9 cellular contexts compared by ENCODE assay signal in genomic region chr2:187497858-187498463, GRCh38. TPM values are rescaled to one million over a fixed set of nuclear protein-coding genes. Genes with fewer than 3 reads are reported as not detected.
DNase-seq lines count a peak whose midpoint lies in the region; ATAC-seq and TF ChIP-seq lines count a peak whose summit lies in the region.
"Had no signal": no experiment of that assay in that cellular context is flagged by ENCODE, and none has a peak within 500 bp of the region (broad histone marks: within the 10 kb centered on the region; RNA-seq: fewer than 3 reads in every experiment).

No MANE protein-coding gene starts in this region.

- no peaks in the 10 kb centered on the region for H3K36me3 ChIP-seq in endodermal cell (ENCODE audit: control insufficient read depth, insufficient read depth, low read length)

- no peak overlapping the region for H3K27ac Mint-ChIP-seq in endodermal cell

- TF ChIP-seq CTCF in endodermal cell (conservative IDR thresholded peaks at IDR 0.05), result peak; percentile 85

- no peak for ATAC-seq in GM21786 (IDR thresholded peaks at IDR 0.05; ENCODE audit: unreplicated experiment)
- no peak for ATAC-seq in HG02642 (IDR thresholded peaks at IDR 0.05; ENCODE audit: poor library complexity, unreplicated experiment)

- peak; percentile 27 for DNase-seq in DMS 273 (lab: John Stamatoyannopoulos, UW; ENCODE audit: unreplicated experiment)
- no peak for DNase-seq in DMS 273 treated with DMSO at 0.1 percent for 48 hours (lab: John Stamatoyannopoulos, UW)
- peak; percentile 7 for DNase-seq in NCI-H1105 treated with DMSO at 0.1 percent for 48 hours (lab: John Stamatoyannopoulos, UW)
- DNase-seq in endodermal cell, result no peak
- peak; percentile 20 for DNase-seq in renal cortical epithelial cell (ENCODE audit: low read depth)
- no peak for DNase-seq in activated gamma-delta T cell treated with Interleukin-2 at 50 U/mL for 16 hours

- no peaks in the 10 kb centered on the region for H3K27me3 Mint-ChIP-seq in endodermal cell (ENCODE audit: insufficient read depth)

- peaks cover 20% of the 10 kb centered on the region for H3K9me3 Mint-ChIP-seq in endodermal cell

- H3K4me3 ChIP-seq in endodermal cell (ENCODE audit: low read length), result no peak overlapping the region

- no peak overlapping the region for H3K9ac ChIP-seq in endodermal cell (ENCODE audit: extremely low read depth, low read length, poor library complexity, severe bottlenecking)

- H3K4me1 ChIP-seq in endodermal cell (ENCODE audit: control insufficient read depth, insufficient read depth, low read length), result peaks cover 4% of the 10 kb centered on the region

- no peaks in the 10 kb centered on the region for H3K27me3 ChIP-seq in endodermal cell (ENCODE audit: control insufficient read depth, insufficient read depth, low read length, poor library complexity, severe bottlenecking)

- peaks cover 16% of the 10 kb centered on the region for H3K9me3 ChIP-seq in endodermal cell (ENCODE audit: control insufficient read depth, low read length)

- 63% methylated on average over 1 of the region's 1 CpG; no CpG with 5 or more reads in 1 of the 2 experiments for WGBS in endodermal cell (ENCODE audit: insufficient coverage in 1 of 2, insufficient read length in 1 of 2), 2 experiments

- H3K36me3 Mint-ChIP-seq in endodermal cell (ENCODE audit: low read depth), result peaks cover 27% of the 10 kb centered on the region

- peaks cover 18% of the 10 kb centered on the region for H3K4me1 Mint-ChIP-seq in endodermal cell

- H3K4me3 Mint-ChIP-seq in endodermal cell, result no peak overlapping the region

- no peak overlapping the region for H3K27ac ChIP-seq in endodermal cell (ENCODE audit: low read depth, low read length)
- H3K27ac ChIP-seq: epithelial cell of prostate had no signal

RNA-seq across cellular contexts. Expression of gene CALCRL, which starts 49.9 kb away (rescaled TPM):
- total RNA-seq in endodermal cell, result under 1 TPM; 0.22 to 0.79 TPM
- 5.7 TPM for polyA plus RNA-seq in endodermal cell (2013, experiment 1 of 2)
- polyA plus RNA-seq in endodermal cell (2013, experiment 2 of 2), result 6.7 TPM
- 5.4 and 41.2 TPM in 2 replicates for total RNA-seq in renal cortical epithelial cell

RNA-seq across cellular contexts. Expression of gene TFPI, which starts 56.3 kb away (rescaled TPM):
- total RNA-seq in endodermal cell (10 to 100 TPM; 33.0 to 34.3 TPM), renal cortical epithelial cell (108 and 155 TPM in 2 replicates)
- polyA plus RNA-seq in endodermal cell (2013, experiment 1 of 2), result 36.1 TPM
- polyA plus RNA-seq in endodermal cell (2013, experiment 2 of 2), result 41.4 TPM

Comparison
In these comparisons a context has a peak if more than half of its experiments do, and no peak if none do; other contexts are left out.
1. DNase-seq: peak in DMS 273 (single experiment), NCI-H1105 treated with DMSO at 0.1 percent for 48 hours (single experiment) and renal cortical epithelial cell (single experiment); none in DMS 273 treated with DMSO at 0.1 percent for 48 hours (single experiment), endodermal cell (single experiment) and activated gamma-delta T cell treated with Interleukin-2 at 50 U/mL for 16 hours (single experiment).